Comparison of ENCODE assay signal across 9 cellular contexts in genomic region chr17:75846701-75847594, GRCh38. TPM values are rescaled to one million over a fixed set of nuclear protein-coding genes. Genes with fewer than 3 reads are reported as not detected.
DNase-seq lines count a peak whose midpoint lies in the region; TF ChIP-seq lines count a peak whose summit lies in the region.
"Had no signal": no experiment of that assay in that cellular context is flagged by ENCODE, and none has a peak within 500 bp of the region (broad histone marks: within the 10 kb centered on the region; RNA-seq: fewer than 3 reads in every experiment).

No MANE protein-coding gene starts in this region.

- no peaks in the 10 kb centered on the region for H3K9me3 ChIP-seq in right atrium auricular region
- H3K9me3 ChIP-seq in testis = no peaks in the 10 kb centered on the region
- no peaks in the 10 kb centered on the region for H3K9me3 ChIP-seq in HAP-1

- no peaks in the 10 kb centered on the region for H3K27me3 Mint-ChIP-seq in T-helper 2 cell treated with Interferon-gamma antibody and Interleukin-4, amounts not matched to agents 5 μg/mL and 100 μg/mL, for 36 hours (ENCODE audit: low read depth)

- H3K9me3 Mint-ChIP-seq in T-helper 2 cell treated with Interferon-gamma antibody and Interleukin-4, amounts not matched to agents 5 μg/mL and 100 μg/mL, for 36 hours = no peaks in the 10 kb centered on the region

- DNase-seq in T-helper 2 cell treated with Interferon-gamma antibody and Interleukin-4, amounts not matched to agents 5 μg/mL and 100 μg/mL, for 36 hours (ENCODE audit: low spot score) = no peak
- DNase-seq in T-helper 2 cell (no peak), right atrium auricular region (ENCODE audit: low spot score) (no peak), testis (no peak), iPS-NIHi11 (ENCODE audit: low spot score) (no peak), HAP-1 (ENCODE audit: low spot score in 2 of 2) (no peak)
- DNase-seq: 8988T, DND-41, NCI-H2107 had no signal

- peaks cover 48% of the 10 kb centered on the region for H3K36me3 Mint-ChIP-seq in T-helper 2 cell treated with Interferon-gamma antibody and Interleukin-4, amounts not matched to agents 5 μg/mL and 100 μg/mL, for 36 hours (ENCODE audit: low read depth)

- 82 to 85% methylated on average over 25 to 27 of the region's 34 CpGs for WGBS in testis, 2 donors

- no peak overlapping the region for H3K4me3 Mint-ChIP-seq in T-helper 2 cell treated with Interferon-gamma antibody and Interleukin-4, amounts not matched to agents 5 μg/mL and 100 μg/mL, for 36 hours

- H3K4me3 ChIP-seq in right atrium auricular region = no peak overlapping the region
- no peak overlapping the region for H3K4me3 ChIP-seq in testis
- no peak overlapping the region for H3K4me3 ChIP-seq in HAP-1

- H3K36me3 ChIP-seq in right atrium auricular region = peaks cover 58% of the 10 kb centered on the region
- H3K36me3 ChIP-seq in testis (ENCODE audit: low read depth, missing control alignments) = no peaks in the 10 kb centered on the region
- H3K36me3 ChIP-seq in HAP-1 (replicated peaks) = peaks cover 32% of the 10 kb centered on the region

- H3K27ac ChIP-seq in right atrium auricular region = peak overlapping the region; percentile 86 to 87
- peak overlapping the region; percentile 67 to 79 for H3K27ac ChIP-seq in testis

- TF ChIP-seq POLR2A in testis (IDR thresholded peaks at IDR 0.05) = no peak

- in situ Hi-C loops in HAP-1 (cut with MboI; ENCODE audit: low sequenced_read_pairs) = no loop called here

- H3K27me3 ChIP-seq in right atrium auricular region (no peaks in the 10 kb centered on the region), testis (no peaks in the 10 kb centered on the region), HAP-1 (ENCODE audit: low read depth) (no peaks in the 10 kb centered on the region)

- H3K27ac Mint-ChIP-seq in T-helper 2 cell treated with Interferon-gamma antibody and Interleukin-4, amounts not matched to agents 5 μg/mL and 100 μg/mL, for 36 hours = peak overlapping the region; percentile 36

- H3K4me1 ChIP-seq in right atrium auricular region (peaks cover 0 to 91% of the 10 kb centered on the region in 2 donors), testis (peaks cover 43% of the 10 kb centered on the region), HAP-1 (peaks cover 6% of the 10 kb centered on the region)

- H3K4me1 Mint-ChIP-seq in T-helper 2 cell treated with Interferon-gamma antibody and Interleukin-4, amounts not matched to agents 5 μg/mL and 100 μg/mL, for 36 hours (ENCODE audit: low read depth) = peaks cover 16% of the 10 kb centered on the region

- TF ChIP-seq CTCF in right atrium auricular region (IDR thresholded peaks at IDR 0.05) (no peak), testis (IDR thresholded peaks at IDR 0.05) (no peak)

- intact Hi-C loops in testis (cut with DNase I; ENCODE audit: low total_unique reads) = loop anchor here (10.0 kb wide), 1 partner anchor 72 kb away; a partner anchor contains a TSS

RNA-seq across cellular contexts. Expression of gene UNC13D, which starts 2.7 kb away (rescaled TPM):
- total RNA-seq in right atrium auricular region (10 to 100 TPM; 11.1 to 25.9 TPM), testis (10 to 100 TPM; 15.0 to 20.4 TPM)
- 10.2 TPM for polyA plus RNA-seq in testis (ENCODE audit: insufficient read depth, low read depth, low replicate concordance)

RNA-seq across cellular contexts. Expression of gene WBP2, which starts 8.2 kb away (rescaled TPM):
- 100 to 1,000 TPM in 1 of 2 donors, 10 to 100 TPM in 1; 100.0 to 163 TPM for total RNA-seq in right atrium auricular region
- 100 to 1,000 TPM in 1 of 2 donors, 10 to 100 TPM in 1; 96.1 to 127 TPM for total RNA-seq in testis
- polyA plus RNA-seq in testis (ENCODE audit: insufficient read depth, low read depth, low replicate concordance) = 217 TPM

RNA-seq across cellular contexts. Expression of gene TRIM47, which starts 31.4 kb away (rescaled TPM):
- total RNA-seq in right atrium auricular region (10 to 100 TPM; 16.8 to 24.8 TPM), testis (10 to 100 TPM; 43.5 to 48.6 TPM)
- polyA plus RNA-seq in testis (ENCODE audit: insufficient read depth, low read depth, low replicate concordance) = 18.3 TPM

RNA-seq across cellular contexts. Expression of gene TRIM65, which starts 49.8 kb away (rescaled TPM):
- total RNA-seq in right atrium auricular region = 1 to 10 TPM; 7.0 to 9.8 TPM
- 10 to 100 TPM; 23.4 to 25.5 TPM for total RNA-seq in testis
- 8.6 TPM for polyA plus RNA-seq in testis (ENCODE audit: insufficient read depth, low read depth, low replicate concordance)

RNA-seq across cellular contexts. Expression of gene MRPL38, which starts 57.7 kb away (rescaled TPM):
- 10 to 100 TPM; 27.2 to 36.4 TPM for total RNA-seq in right atrium auricular region
- 10 to 100 TPM; 88.2 to 88.7 TPM for total RNA-seq in testis
- 101 TPM for polyA plus RNA-seq in testis (ENCODE audit: insufficient read depth, low read depth, low replicate concordance)
